Comparison of ENCODE assay signal across 18 cellular contexts in genomic region chr20:10795286-10796026, GRCh38.
DNase-seq lines count a peak whose midpoint lies in the region; ATAC-seq, FAIRE-seq and TF ChIP-seq lines count a peak whose summit lies in the region.
"Had no signal": no experiment of that assay in that cellular context is flagged by ENCODE, and none has a peak within 500 bp of the region (broad histone marks: within the 10 kb centered on the region; RNA-seq: fewer than 3 reads in every experiment).

No MANE protein-coding gene starts in this region.

- H3K4me3 ChIP-seq in mesenchymal stem cell (ENCODE audit: insufficient read depth in 1 of 2, low read depth in 1 of 2, low read length in 2 of 2) (no peak overlapping the region), hepatocyte (no peak overlapping the region)
- H3K4me3 ChIP-seq: A549; BLaER1 treated with 17β-estradiol and CSF1 and Interleukin-3, amounts not matched to agents 10 nM and 100 nM had no signal

- no peak overlapping the region for H3K4me2 ChIP-seq in mesenchymal stem cell (ENCODE audit: low read length, poor library complexity, severe bottlenecking)
- H3K4me2 ChIP-seq in hepatocyte, result no peak overlapping the region
- H3K4me2 ChIP-seq: A549; BLaER1 treated with 17β-estradiol and CSF1 and Interleukin-3, amounts not matched to agents 10 nM and 100 nM had no signal

- H2BK5ac ChIP-seq in mesenchymal stem cell (ENCODE audit: low read depth, low read length, poor library complexity, severe bottlenecking), result no peak overlapping the region

- no peaks in the 10 kb centered on the region for H3K9me2 ChIP-seq in hepatocyte (replicated peaks; ENCODE audit: insufficient read depth)

- H3K23ac ChIP-seq in mesenchymal stem cell (ENCODE audit: low read length in 2 of 2), result no peak overlapping the region

- no peak overlapping the region for H3K27ac ChIP-seq in mesenchymal stem cell (ENCODE audit: low read length, poor library complexity, severe bottlenecking)
- no peak overlapping the region for H3K27ac ChIP-seq in hepatocyte
- H3K27ac ChIP-seq: A549; BLaER1 treated with 17β-estradiol and CSF1 and Interleukin-3, amounts not matched to agents 10 nM and 100 nM had no signal

- no peak for FAIRE-seq in H54 (lab: Jason Lieb, UNC)
- FAIRE-seq: A549 had no signal

- no peaks in the 10 kb centered on the region for H4K20me1 ChIP-seq in hepatocyte (ENCODE audit: insufficient read depth, poor library complexity, severe bottlenecking)
- H4K20me1 ChIP-seq: BLaER1 treated with 17β-estradiol and CSF1 and Interleukin-3, amounts not matched to agents 10 nM and 100 nM had no signal

- H3K27me3 ChIP-seq in mesenchymal stem cell (ENCODE audit: control insufficient read depth in 1 of 2, insufficient read depth in 1 of 2, low read length in 2 of 2) (peaks cover 0 to 3% of the 10 kb centered on the region in 2 experiments), hepatocyte (no peaks in the 10 kb centered on the region)
- H3K27me3 ChIP-seq: BLaER1 treated with 17β-estradiol and CSF1 and Interleukin-3, amounts not matched to agents 10 nM and 100 nM had no signal

- no peak overlapping the region for H3K9ac ChIP-seq in mesenchymal stem cell (ENCODE audit: low read length)
- H3K9ac ChIP-seq: BLaER1 treated with 17β-estradiol and CSF1 and Interleukin-3, amounts not matched to agents 10 nM and 100 nM had no signal

- no peak for TF ChIP-seq POLR2A in H54 (IDR thresholded peaks at IDR 0.05; ENCODE audit: low read depth, low read length)

- no peak overlapping the region for H4K91ac ChIP-seq in mesenchymal stem cell (ENCODE audit: low read length)

- no peak overlapping the region for H2AK5ac ChIP-seq in mesenchymal stem cell (ENCODE audit: low read length, severe bottlenecking)

- ATAC-seq in HG02623 (IDR thresholded peaks at IDR 0.05; ENCODE audit: unreplicated experiment), result no peak
- ATAC-seq: A549, PC-3 had no signal

- TF ChIP-seq CTCF in hepatocyte (IDR thresholded peaks at IDR 0.05; ENCODE audit: poor library complexity), result no peak

- H4K8ac ChIP-seq in mesenchymal stem cell (ENCODE audit: low read length), result no peak overlapping the region

- peak; percentile 30 for DNase-seq in NCI-H748 (lab: John Stamatoyannopoulos, UW; ENCODE audit: unreplicated experiment)
- no peak for DNase-seq in NCI-H748 treated with DMSO at 0.1 percent for 48 hours (lab: John Stamatoyannopoulos, UW)
- DNase-seq in SHP77 (lab: John Stamatoyannopoulos, UW), result peak; percentile 22 to 42
- peak; percentile 8 for DNase-seq in mesenchymal stem cell
- no peak for DNase-seq in hepatocyte (ENCODE audit: low spot score)
- DNase-seq in H54 (ENCODE audit: insufficient read length, low spot score), result no peak
- DNase-seq: CD8-positive, alpha-beta memory T cell; H7; IMR-90; Kasumi-1; MM.1S; NCI-H1105; NCI-H2081; NCI-H524 treated with DMSO at 0.1 percent for 48 hours; PC-3 had no signal

- no peaks in the 10 kb centered on the region for H3K79me2 ChIP-seq in hepatocyte

- no peak overlapping the region for H2BK12ac ChIP-seq in mesenchymal stem cell (ENCODE audit: low read length in 2 of 2)

- H3K79me1 ChIP-seq in mesenchymal stem cell (replicated peaks; ENCODE audit: low read length, poor library complexity, severe bottlenecking), result no peaks in the 10 kb centered on the region

- H2AFZ ChIP-seq in mesenchymal stem cell (ENCODE audit: low read depth, low read length) (no peak overlapping the region), hepatocyte (no peak overlapping the region)

- H3K4ac ChIP-seq in mesenchymal stem cell (ENCODE audit: low read depth in 1 of 2, low read length in 2 of 2), result peak overlapping the region in 1 of 2 experiments; percentile 68

- H2BK15ac ChIP-seq in mesenchymal stem cell (ENCODE audit: low read depth, poor library complexity, severe bottlenecking), result no peak overlapping the region

- no peak overlapping the region for H3K14ac ChIP-seq in mesenchymal stem cell (ENCODE audit: low read length in 2 of 2)

- WGBS in mesenchymal stem cell, result 44% methylated on average over 11 of the region's 11 CpGs
- WGBS in hepatocyte (ENCODE audit: low lambda C conversion rate, missing lambda C conversion rate), result 52% methylated on average over 11 of the region's 11 CpGs

- H2BK120ac ChIP-seq in mesenchymal stem cell (ENCODE audit: low read depth, low read length), result no peak overlapping the region

- no peak overlapping the region for H3K18ac ChIP-seq in mesenchymal stem cell (ENCODE audit: low read depth in 1 of 2, low read length in 2 of 2)

- H3K9me3 ChIP-seq in mesenchymal stem cell (ENCODE audit: control insufficient read depth, low read length), result no peaks in the 10 kb centered on the region
- H3K9me3 ChIP-seq in hepatocyte (ENCODE audit: low read depth), result no peaks in the 10 kb centered on the region
- H3K9me3 ChIP-seq: A549; BLaER1 treated with 17β-estradiol and CSF1 and Interleukin-3, amounts not matched to agents 10 nM and 100 nM had no signal

- H3K4me1 ChIP-seq in mesenchymal stem cell (ENCODE audit: control insufficient read depth, insufficient read depth, low read depth, low read length) (peaks cover 2% of the 10 kb centered on the region), hepatocyte (ENCODE audit: insufficient read depth) (peaks cover 1% of the 10 kb centered on the region)
- H3K4me1 ChIP-seq: BLaER1 treated with 17β-estradiol and CSF1 and Interleukin-3, amounts not matched to agents 10 nM and 100 nM had no signal

- no peaks in the 10 kb centered on the region for H3K36me3 ChIP-seq in mesenchymal stem cell (ENCODE audit: control insufficient read depth in 1 of 2, insufficient read depth in 2 of 2, low read depth in 1 of 2, low read length in 2 of 2)
- no peaks in the 10 kb centered on the region for H3K36me3 ChIP-seq in hepatocyte (replicated peaks; ENCODE audit: insufficient read depth, low read depth)
- H3K36me3 ChIP-seq: BLaER1 treated with 17β-estradiol and CSF1 and Interleukin-3, amounts not matched to agents 10 nM and 100 nM had no signal

Comparison
In these comparisons a context has a peak if more than half of its experiments do, and no peak if none do; other contexts are left out.
1. DNase-seq: peak in NCI-H748 (single experiment), SHP77 (2 of 2) and mesenchymal stem cell (single experiment); none in NCI-H748 treated with DMSO at 0.1 percent for 48 hours (single experiment), hepatocyte (single experiment) and H54 (single experiment).